Comparison of ENCODE assay signal across 18 cellular contexts in the genomic region with DNA sequence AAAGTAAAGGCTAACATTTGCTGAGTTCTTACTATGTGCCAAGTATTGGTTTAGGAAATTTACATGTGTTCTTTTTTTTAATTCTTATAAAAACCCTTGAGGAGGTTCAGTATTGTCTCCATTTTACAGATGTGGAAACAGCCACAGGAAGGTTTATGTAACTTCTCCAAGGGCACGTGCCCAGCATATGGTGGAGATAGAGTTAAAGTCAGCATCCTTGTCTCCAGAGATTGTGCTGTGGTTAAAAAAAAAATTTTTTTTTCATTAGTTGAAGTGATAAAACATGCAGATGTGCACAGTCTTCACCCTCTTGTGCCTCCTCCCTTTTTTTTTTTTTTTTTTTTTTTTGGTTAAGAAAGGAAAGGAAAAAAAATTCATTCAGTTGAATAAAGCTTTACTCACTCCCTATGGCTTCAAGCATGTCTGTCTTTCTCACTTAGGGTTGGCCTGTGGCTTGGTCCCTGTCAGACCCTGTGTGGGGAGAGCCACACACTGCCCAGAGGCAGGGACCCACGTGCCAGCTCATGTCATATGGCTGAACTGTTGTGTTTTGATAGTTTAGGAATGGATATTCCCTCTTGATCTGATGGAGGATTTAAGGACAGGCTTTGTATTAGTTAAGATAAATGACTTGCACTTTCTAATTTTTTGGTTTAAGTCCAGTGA. TPM values are rescaled to one million over a fixed set of nuclear protein-coding genes. Genes with fewer than 3 reads are reported as not detected.
DNase-seq lines count a peak whose midpoint lies in the region; ATAC-seq, FAIRE-seq and TF ChIP-seq lines count a peak whose summit lies in the region.
"Had no signal": no experiment of that assay in that cellular context is flagged by ENCODE, and none has a peak within 500 bp of the region (broad histone marks: within the 10 kb centered on the region; RNA-seq: fewer than 3 reads in every experiment).

No MANE protein-coding gene starts in this region.

- no peak for TF ChIP-seq POLR2A in K562 (conservative IDR thresholded peaks at IDR 0.05)

- peaks cover 2 to 4% of the 10 kb centered on the region in 2 experiments; a peak in 3 of 5 replicates for H3K4me1 ChIP-seq in K562 (replicated peaks in 1 of 2; ENCODE audit: control insufficient read depth in 2 of 2, insufficient read depth in 2 of 2, low read length in 2 of 2)
- H3K4me1 ChIP-seq in neural progenitor cell, result no peaks in the 10 kb centered on the region

- no peak for TF ChIP-seq CTCF in K562 (IDR thresholded peaks at IDR 0.05 in 2 of 3, conservative IDR thresholded peaks at IDR 0.05 in 1 of 3; ENCODE audit: insufficient read depth in 2 of 3, low read depth in 1 of 3, low read length in 3 of 3)
- no peak for TF ChIP-seq CTCF in progenitor cell of endocrine pancreas (IDR thresholded peaks at IDR 0.05; ENCODE audit: unreplicated experiment)
- TF ChIP-seq CTCF in neural progenitor cell (IDR thresholded peaks at IDR 0.05), result no peak

- H3K4me3 Mint-ChIP-seq in progenitor cell of endocrine pancreas (ENCODE audit: low read depth) (no peak overlapping the region), neural progenitor cell (no peak overlapping the region)
- H3K4me3 Mint-ChIP-seq: activated CD4-positive, alpha-beta memory T cell treated with anti-CD3 and anti-CD28 coated beads, Interleukin-2, amount 10 ng/mL, durations not matched to agents 7 days and 5 days; activated naive CD4-positive, alpha-beta T cell treated with anti-CD3 and anti-CD28 coated beads, Interleukin-2, amount 50 U/mL, for 24 hours; activated T-cell treated with anti-CD3 and anti-CD28 coated beads, Interleukin-2, amount 50 U/mL, for 24 hours had no signal

- H3K4me3 ChIP-seq in K562, result no peak overlapping the region
- H3K4me3 ChIP-seq in neural progenitor cell, result no peak overlapping the region
- H3K4me3 ChIP-seq: thoracic aorta had no signal

- H3K9me1 ChIP-seq in K562 (ENCODE audit: control insufficient read depth, insufficient read depth, low read length), result no peaks in the 10 kb centered on the region

- H3K27ac ChIP-seq in KOPT-K1 (ENCODE audit: low read depth, low read length, poor library complexity, severe bottlenecking), result peak overlapping the region; percentile 7
- H3K27ac ChIP-seq in K562 (ENCODE audit: extremely low read depth, low read depth, low read length), result no peak overlapping the region
- H3K27ac ChIP-seq in neural progenitor cell, result no peak overlapping the region
- H3K27ac ChIP-seq: C4-2B, thoracic aorta, VCaP had no signal

- H4K20me1 ChIP-seq in K562 (replicated peaks; ENCODE audit: control insufficient read depth, insufficient read depth, low read length) (no peaks in the 10 kb centered on the region), neural progenitor cell (ENCODE audit: low read depth) (no peaks in the 10 kb centered on the region)

- peak overlapping the region; percentile 75 for H3K27ac Mint-ChIP-seq in progenitor cell of endocrine pancreas
- H3K27ac Mint-ChIP-seq in neural progenitor cell, result no peak overlapping the region
- H3K27ac Mint-ChIP-seq: activated CD4-positive, alpha-beta memory T cell treated with anti-CD3 and anti-CD28 coated beads, Interleukin-2, amount 10 ng/mL, durations not matched to agents 7 days and 5 days; activated naive CD4-positive, alpha-beta T cell treated with anti-CD3 and anti-CD28 coated beads, Interleukin-2, amount 50 U/mL, for 24 hours had no signal

- DNase-seq in Right ventricle myocardium superior (no peak), cardiac septum (ENCODE audit: low spot score) (no peak), K562 (ENCODE audit: extremely low read depth in 1 of 4, low spot score in 3 of 4) (no peak), progenitor cell of endocrine pancreas (ENCODE audit: low spot score, unreplicated experiment) (no peak), superior temporal gyrus (ENCODE audit: extremely low spot score) (no peak), neural progenitor cell (ENCODE audit: low spot score) (no peak)
- DNase-seq: activated CD4-positive, alpha-beta memory T cell treated with anti-CD3 and anti-CD28 coated beads, Interleukin-2, amount 10 ng/mL, durations not matched to agents 7 days and 5 days; activated T-cell treated with anti-CD3 and anti-CD28 coated beads, Interleukin-2, amount 50 U/mL, for 24 hours; foreskin melanocyte; midbrain; NCI-H2029; stimulated activated CD4-positive, alpha-beta T cell treated with anti-CD3 and anti-CD28 coated beads, Interleukin-12 subunit alpha, Interleukin-12 subunit beta, amount 100 ng/mL, for 4 hours had no signal

- no peaks in the 10 kb centered on the region for H3K27me3 Mint-ChIP-seq in progenitor cell of endocrine pancreas
- no peaks in the 10 kb centered on the region for H3K27me3 Mint-ChIP-seq in neural progenitor cell (ENCODE audit: insufficient read depth, low read depth)
- H3K27me3 Mint-ChIP-seq: activated CD4-positive, alpha-beta memory T cell treated with anti-CD3 and anti-CD28 coated beads, Interleukin-2, amount 10 ng/mL, durations not matched to agents 7 days and 5 days; activated naive CD4-positive, alpha-beta T cell treated with anti-CD3 and anti-CD28 coated beads, Interleukin-2, amount 50 U/mL, for 24 hours; activated T-cell treated with anti-CD3 and anti-CD28 coated beads, Interleukin-2, amount 50 U/mL, for 24 hours had no signal

- ATAC-seq in Right ventricle myocardium superior (ENCODE audit: poor library complexity), result peak; percentile 50
- ATAC-seq in K562, result peak; percentile 62; the same call in 2 of the 3 replicates
- ATAC-seq in HG03135 (IDR thresholded peaks at IDR 0.05; ENCODE audit: unreplicated experiment), result no peak

- H3K9me3 Mint-ChIP-seq in progenitor cell of endocrine pancreas (ENCODE audit: low read depth) (peaks cover 19% of the 10 kb centered on the region), neural progenitor cell (peaks cover 19% of the 10 kb centered on the region)

- H3K27me3 ChIP-seq in K562 (ENCODE audit: control insufficient read depth in 2 of 2, insufficient read depth in 2 of 2, low read length in 2 of 2), result no peaks in the 10 kb centered on the region
- H3K27me3 ChIP-seq in neural progenitor cell, result no peaks in the 10 kb centered on the region

- no peak overlapping the region for H3K9ac ChIP-seq in K562 (ENCODE audit: insufficient read depth in 1 of 2, low read depth in 2 of 2, low read length in 2 of 2)
- H3K9ac ChIP-seq in neural progenitor cell, result no peak overlapping the region

- 17% methylated on average over 2 of the region's 2 CpGs for WGBS in K562 (ENCODE audit: insufficient coverage, low coverage, missing lambda C conversion rate)

- CTCF ChIA-PET in K562 (lab: Yijun Ruan, JAX; ENCODE audit: low intra/inter-chr PET ratio), result no interaction called here

- peaks cover 10% of the 10 kb centered on the region for H3K4me1 Mint-ChIP-seq in progenitor cell of endocrine pancreas (ENCODE audit: low read depth)
- peaks cover 5% of the 10 kb centered on the region for H3K4me1 Mint-ChIP-seq in neural progenitor cell
- H3K4me1 Mint-ChIP-seq: activated CD4-positive, alpha-beta memory T cell treated with anti-CD3 and anti-CD28 coated beads, Interleukin-2, amount 10 ng/mL, durations not matched to agents 7 days and 5 days had no signal

- TF ChIP-seq RAD21 in K562 (CRISPR knock-in tag; conservative IDR thresholded peaks at IDR 0.05 in 1 of 2, IDR thresholded peaks at IDR 0.05 in 1 of 2), result no peak

- no peak for FAIRE-seq in K562 (lab: Jason Lieb, UNC)

- peaks cover 10% of the 10 kb centered on the region for H3K36me3 Mint-ChIP-seq in progenitor cell of endocrine pancreas (ENCODE audit: insufficient read depth)
- H3K36me3 Mint-ChIP-seq in neural progenitor cell, result peaks cover 6% of the 10 kb centered on the region

- H2AFZ ChIP-seq in K562 (ENCODE audit: low read depth, low read length), result no peak overlapping the region
- no peak overlapping the region for H2AFZ ChIP-seq in neural progenitor cell (replicated peaks)

- intact Hi-C loops in Right ventricle myocardium superior (cut with DNase I), result no loop called here
- intact Hi-C loops in cardiac septum (cut with DNase I), result no loop called here
- intact Hi-C loops in K562 (cut with micrococcal nuclease), result no loop called here

- H3K9me3 ChIP-seq in KOPT-K1 (ENCODE audit: insufficient read depth, low read length, poor library complexity, severe bottlenecking) (peaks cover 24% of the 10 kb centered on the region), K562 (replicated peaks; ENCODE audit: control insufficient read depth, insufficient read depth, low read depth, low read length) (no peaks in the 10 kb centered on the region), neural progenitor cell (ENCODE audit: low read depth) (peaks cover 14% of the 10 kb centered on the region)

- POLR2A ChIA-PET in K562 (lab: Yijun Ruan, JAX), result interaction anchor here (0.6 kb wide), 1 partner anchor 14 kb away, joined by 5 read pairs; no protein-coding TSS in a partner anchor

- in situ Hi-C loops in K562 (cut with MboI), result no loop called here

- no TSS peak for BruUV-seq in K562 (replicated peaks; lab: Mats Ljungman, UMichigan)

- TF ChIP-seq EP300 in K562 (IDR thresholded peaks at IDR 0.05; ENCODE audit: low read length), result no peak

- H3K4me2 ChIP-seq in K562 (ENCODE audit: insufficient read depth, low read length), result no peak overlapping the region
- H3K4me2 ChIP-seq in neural progenitor cell, result no peak overlapping the region

- no peaks in the 10 kb centered on the region for H3F3A ChIP-seq in neural progenitor cell (ENCODE audit: low read depth)

- H3K79me2 ChIP-seq in K562 (ENCODE audit: control insufficient read depth, insufficient read depth, low read length) (peaks cover 11% of the 10 kb centered on the region), neural progenitor cell (ENCODE audit: low read depth) (peaks cover 16% of the 10 kb centered on the region)

- peaks cover 70% of the 10 kb centered on the region for H3K36me3 ChIP-seq in KOPT-K1 (ENCODE audit: insufficient read depth, low read length)
- peaks cover 17% of the 10 kb centered on the region; the same call in 1 of the 3 replicates for H3K36me3 ChIP-seq in K562 (ENCODE audit: control insufficient read depth, insufficient read depth, low read length)
- H3K36me3 ChIP-seq in neural progenitor cell, result no peaks in the 10 kb centered on the region
- H3K36me3 ChIP-seq: thoracic aorta had no signal

RNA-seq across cellular contexts. Expression of gene RNASEH2B, which starts 19.2 kb away (rescaled TPM):
- total RNA-seq in Right ventricle myocardium superior (42.5 TPM), cardiac septum (37.2 TPM), K562 (2014; rRNA removed) (61.1 and 62.5 TPM in 2 replicates), K562 (2014; rRNA removed; fragmentation: Illumina TruSeq; extraction: Trizol) (68.1 and 82.4 TPM in 2 replicates), K562 (2015; rRNA removed; fragmentation: Illumina TruSeq; extraction: Trizol) (97.0 and 109 TPM in 2 replicates), K562 (2021) (41.0 and 49.9 TPM in 2 replicates), progenitor cell of endocrine pancreas (43.1 and 43.3 TPM in 2 replicates), neural progenitor cell (ENCODE audit: low replicate concordance) (41.0 and 57.5 TPM in 2 replicates)
- total RNA-seq in K562 (2011; cell fraction: chromatin; rRNA removed; ENCODE audit: low replicate concordance), result 24.2 and 70.1 TPM in 2 replicates
- 17.2 and 24.5 TPM in 2 replicates for total RNA-seq in K562 (2011; cell fraction: nucleolus; rRNA removed)
- 49.1 and 91.3 TPM in 2 replicates for total RNA-seq in K562 (2011; cell fraction: nucleoplasm; rRNA removed)
- polyA plus RNA-seq in K562 (2011; rRNA removed) (57.6 and 70.2 TPM in 2 replicates), K562 (2014; fragmentation: Illumina TruSeq; extraction: Trizol) (68.2 and 83.7 TPM in 2 replicates), K562 (2014; fragmentation: Nextera tagmentation; extraction: Ambion mirVana) (10 to 100 TPM; 26.3 to 29.8 TPM), K562 (2014; rRNA removed) (44.3 and 44.5 TPM in 2 replicates)
- 15.1 and 22.0 TPM in 2 replicates for polyA plus RNA-seq in K562 (2011; cell fraction: cytosol; rRNA removed)
- 24.5 and 42.9 TPM in 2 replicates for polyA plus RNA-seq in K562 (2011; cell fraction: nucleus; rRNA removed)
- 67.3 and 71.4 TPM in 2 replicates for polyA plus RNA-seq in K562 (2012)
- polyA minus RNA-seq in K562 (2011; rRNA and poly(A)+ RNA removed), result 55.7 and 59.4 TPM in 2 replicates
- 14.6 and 19.9 TPM in 2 replicates for polyA minus RNA-seq in K562 (2011; cell fraction: cytosol; rRNA and poly(A)+ RNA removed)
- polyA minus RNA-seq in K562 (2011; cell fraction: nucleus; rRNA and poly(A)+ RNA removed), result 46.9 and 69.3 TPM in 2 replicates
